In the genomic region with DNA sequence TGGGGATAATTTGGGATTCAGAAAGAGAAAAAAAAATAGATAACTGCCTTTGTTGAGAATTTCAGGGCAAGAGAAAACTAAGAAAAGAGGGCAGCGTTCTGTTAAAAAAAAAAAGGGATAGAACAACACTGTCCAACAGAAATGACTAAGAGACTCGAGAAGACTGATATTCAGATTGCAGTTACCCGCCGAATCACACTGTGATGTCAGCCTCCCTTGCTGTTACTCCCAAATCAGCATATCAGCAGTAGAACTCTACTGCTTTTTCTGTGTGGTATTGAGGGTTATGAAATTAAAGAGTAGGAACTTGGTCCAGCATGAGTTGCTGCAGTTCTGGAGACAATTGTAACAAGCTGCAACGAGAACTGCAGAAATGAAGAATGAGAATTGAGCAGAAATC, we compare ENCODE assay signal across 23 cellular contexts. TPM values are rescaled to one million over a fixed set of nuclear protein-coding genes. Genes with fewer than 3 reads are reported as not detected.
"Had no signal": no experiment of that assay in that cellular context is flagged by ENCODE, and none has a peak within 500 bp of the region (broad histone marks: within the 10 kb centered on the region; RNA-seq: fewer than 3 reads in every experiment).

No MANE protein-coding gene starts in this region.

- ATAC-seq: Panc1, SK-N-SH treated with all-trans-retinoic acid at 6 μM for 48 hours had no signal

- H3K27ac ChIP-seq: RWPE1 had no signal

- H3K4me3 ChIP-seq: MG63 had no signal

- DNase-seq: Karpas-422; KG1; MG63; NCI-H1092; NCI-H1105 treated with DMSO at 0.1 percent for 48 hours; NCI-H1417 treated with DMSO at 0.1 percent for 48 hours; NCI-H146; NCI-H1694 treated with DMSO at 0.1 percent for 48 hours; NCI-H1930; NCI-H2081; NCI-H2107; NCI-H2227 treated with DMSO at 0.1 percent for 48 hours; NCI-H510A; NCI-H524 treated with DMSO at 0.1 percent for 48 hours; NCI-H69; NCI-H774; NK-92 treated with Interleukin-12 subunit alpha and Interleukin-12 subunit beta, amount 100 ng/mL, for 24 hours; SHP77 had no signal

- H3K36me3 ChIP-seq: MG63 had no signal

- H3K9me3 ChIP-seq: MG63 had no signal

RNA-seq across cellular contexts. Expression of a gene that starts 1.9 kb away (rescaled TPM):
- total RNA-seq: HT-29 had no signal

RNA-seq across cellular contexts. Expression of a gene that starts 8.2 kb away (rescaled TPM):
- total RNA-seq: SK-MEL-5 had no signal

RNA-seq across cellular contexts. Expression of a gene that starts 50.7 kb away (rescaled TPM):
- total RNA-seq: HT-29, SK-MEL-5 had no signal
